ENCODE assay signal across 19 cellular contexts in genomic region chrY:12855791-12856275, GRCh38. TPM values are rescaled to one million over a fixed set of nuclear protein-coding genes. Genes with fewer than 3 reads are reported as not detected.
DNase-seq lines count a peak whose midpoint lies in the region; ATAC-seq and TF ChIP-seq lines count a peak whose summit lies in the region.
"Had no signal": no experiment of that assay in that cellular context is flagged by ENCODE, and none has a peak within 500 bp of the region (broad histone marks: within the 10 kb centered on the region; RNA-seq: fewer than 3 reads in every experiment).

No MANE protein-coding gene starts in this region.

- H4K20me1 ChIP-seq in GM23248 (ENCODE audit: insufficient read depth): no peaks in the 10 kb centered on the region

- TF ChIP-seq CTCF in AG10803 (conservative IDR thresholded peaks at IDR 0.05; ENCODE audit: low read length): no peak
- TF ChIP-seq CTCF in omental fat pad (IDR thresholded peaks at IDR 0.05): no peak

- peak overlapping the region; percentile 45 for H3K27ac ChIP-seq in GM23248
- H3K27ac ChIP-seq: PC-9, SJCRH30 had no signal

- peak overlapping the region; percentile 74 for H3K27ac Mint-ChIP-seq in central memory CD8-positive, alpha-beta T cell (ENCODE audit: low read depth)
- H3K27ac Mint-ChIP-seq: CD4-positive, CD25-positive, alpha-beta regulatory T cell; H9 had no signal

- no peak overlapping the region for H3K4me2 ChIP-seq in GM23248 (ENCODE audit: unreplicated experiment)
- H3K4me2 ChIP-seq: PC-9 had no signal

- H3K4me3 Mint-ChIP-seq in central memory CD8-positive, alpha-beta T cell: no peak overlapping the region
- H3K4me3 Mint-ChIP-seq: CD4-positive, CD25-positive, alpha-beta regulatory T cell; H9 had no signal

- no peaks in the 10 kb centered on the region for H3K27me3 Mint-ChIP-seq in central memory CD8-positive, alpha-beta T cell
- H3K27me3 Mint-ChIP-seq: CD4-positive, CD25-positive, alpha-beta regulatory T cell had no signal

- DNase-seq in AG10803 (ENCODE audit: low read depth): peak; percentile 59
- DNase-seq in GM23248: peak; percentile 65
- DNase-seq in central memory CD8-positive, alpha-beta T cell (ENCODE audit: low spot score in 2 of 2): no peak
- peak; percentile 43 for DNase-seq in myocyte (ENCODE audit: low read depth)
- no peak for DNase-seq in NCI-H1694 treated with DMSO at 0.1 percent for 48 hours (lab: John Stamatoyannopoulos, UW)
- no peak for DNase-seq in GOT3 (lab: John Stamatoyannopoulos, UW)
- no peak for DNase-seq in activated T-cell treated with anti-CD3 and anti-CD28 coated beads for 4 hours
- DNase-seq in omental fat pad (ENCODE audit: low spot score): no peak
- DNase-seq: Caco-2; CD4-positive, CD25-positive, alpha-beta regulatory T cell; DMS153; H9; MV-4-11; NCI-H1417 treated with DMSO at 0.1 percent for 48 hours; NCI-H2029 treated with DMSO at 0.1 percent for 48 hours; NCI-H510A treated with DMSO at 0.1 percent for 48 hours; NCI-H82; PC-9; SJCRH30 had no signal

- H3K9me3 Mint-ChIP-seq in central memory CD8-positive, alpha-beta T cell: no peaks in the 10 kb centered on the region
- H3K9me3 Mint-ChIP-seq: CD4-positive, CD25-positive, alpha-beta regulatory T cell; H9 had no signal

- H3K9me2 ChIP-seq in GM23248 (ENCODE audit: insufficient read depth): no peaks in the 10 kb centered on the region

- H3K9ac ChIP-seq in GM23248: no peak overlapping the region

- peaks cover 66% of the 10 kb centered on the region for H3K36me3 Mint-ChIP-seq in central memory CD8-positive, alpha-beta T cell (ENCODE audit: insufficient read depth)
- H3K36me3 Mint-ChIP-seq: CD4-positive, CD25-positive, alpha-beta regulatory T cell had no signal

- peaks cover 15% of the 10 kb centered on the region for H3K4me1 ChIP-seq in GM23248 (ENCODE audit: insufficient read depth)
- H3K4me1 ChIP-seq: Caco-2, SJCRH30 had no signal

- H3K4me3 ChIP-seq in AG10803 (ENCODE audit: low read length): no peak overlapping the region
- no peak overlapping the region for H3K4me3 ChIP-seq in GM23248
- H3K4me3 ChIP-seq: PC-9, SJCRH30 had no signal

- 0 out of 2 replicates have a peak, but pooled peaks cover 14% of the 10 kb centered on the region for H3F3A ChIP-seq in GM23248 (ENCODE audit: insufficient read depth)

- no peak overlapping the region for H2AFZ ChIP-seq in GM23248
- H2AFZ ChIP-seq: PC-9 had no signal

- H3K9me3 ChIP-seq in GM23248 (ENCODE audit: low read depth): no peaks in the 10 kb centered on the region
- H3K9me3 ChIP-seq: Caco-2, SJCRH30 had no signal

- H3K36me3 ChIP-seq in GM23248 (ENCODE audit: low read depth): peaks cover 9% of the 10 kb centered on the region; the same call in 1 of the 2 replicates
- H3K36me3 ChIP-seq: SJCRH30 had no signal

- no peaks in the 10 kb centered on the region for H3K4me1 Mint-ChIP-seq in central memory CD8-positive, alpha-beta T cell
- H3K4me1 Mint-ChIP-seq: CD4-positive, CD25-positive, alpha-beta regulatory T cell; H9 had no signal

- no peaks in the 10 kb centered on the region for H3K79me2 ChIP-seq in GM23248 (ENCODE audit: insufficient read depth)

- no peak for ATAC-seq in central memory CD8-positive, alpha-beta T cell (replicated peaks; ENCODE audit: extremely low read depth, poor library complexity, severe bottlenecking)
- ATAC-seq in omental fat pad (ENCODE audit: low FRiP score): no peak

- in situ Hi-C loops in GM23248 (cut with MboI): no loop called here

- H3K27me3 ChIP-seq in GM23248 (replicated peaks; ENCODE audit: insufficient read depth): no peaks in the 10 kb centered on the region
- H3K27me3 ChIP-seq: SJCRH30 had no signal

RNA-seq across cellular contexts. Expression of gene DDX3Y, which starts 48.8 kb away (rescaled TPM):
- total RNA-seq in GM23248 (2014; rRNA removed; shearing (Covaris generic)): 81.9 and 135 TPM in 2 replicates
- polyA plus RNA-seq in GM23248 (2016; fragmentation: Nextera tagmentation; extraction: Ambion mirVana): 43.8 and 46.4 TPM in 2 replicates
- total RNA-seq in myocyte (53.1 and 56.7 TPM in 2 replicates), omental fat pad (100 to 1,000 TPM in 2 of 4 donors, under 1 TPM in 2; 0.13 to 166 (median 52.0) TPM)
- 30.1 TPM for polyA plus RNA-seq in myocyte (2012)
- total RNA-seq: Caco-2, H9, PC-9 had no signal

Comparison
In these comparisons a context has a peak if more than half of its experiments do, and no peak if none do; other contexts are left out.
1. DNase-seq: peak in AG10803 (single experiment), GM23248 (single experiment) and myocyte (single experiment); none in central memory CD8-positive, alpha-beta T cell (0 of 2), NCI-H1694 treated with DMSO at 0.1 percent for 48 hours (single experiment), GOT3 (single experiment), activated T-cell treated with anti-CD3 and anti-CD28 coated beads for 4 hours (single experiment) and omental fat pad (single experiment).